Comparison of ENCODE assay signal across 7 cellular contexts in genomic region chr10:79071535-79071923, GRCh38. TPM values are rescaled to one million over a fixed set of nuclear protein-coding genes. Genes with fewer than 3 reads are reported as not detected.
DNase-seq lines count a peak whose midpoint lies in the region; ATAC-seq and TF ChIP-seq lines count a peak whose summit lies in the region.

No MANE protein-coding gene starts in this region.

- H2BK15ac ChIP-seq in IMR-90 (ENCODE audit: low read depth, low read length), result peak overlapping the region; percentile 34; the same call in 1 of the 3 replicates

- peak overlapping the region; percentile 99 for H3K4me3 ChIP-seq in IMR-90 (ENCODE audit: insufficient read depth, low read depth, low read length)
- peak overlapping the region; percentile 90 to 98 for H3K4me3 ChIP-seq in ascending aorta
- peak overlapping the region; percentile 77 to 95 for H3K4me3 ChIP-seq in stomach smooth muscle (ENCODE audit: low read length in 2 of 2)

- H3K9me1 ChIP-seq in IMR-90 (ENCODE audit: insufficient read depth, low read length), result peaks cover 37% of the 10 kb centered on the region

- peak overlapping the region; percentile 8 for H3K18ac ChIP-seq in IMR-90 (ENCODE audit: low read depth, low read length)

- peak overlapping the region; percentile 97 for H3K23ac ChIP-seq in IMR-90 (ENCODE audit: low read depth, low read length)

- H3K56ac ChIP-seq in IMR-90 (ENCODE audit: extremely low read depth, insufficient read depth, low read length), result peak overlapping the region; percentile 89; the same call in 1 of the 2 replicates

- TF ChIP-seq POLR2A in IMR-90 (IDR thresholded peaks at IDR 0.05; ENCODE audit: low read depth, low read length), result no peak

- peak overlapping the region; percentile 56 to 77; a peak in 3 of 4 replicates for H4K8ac ChIP-seq in IMR-90 (ENCODE audit: low read depth in 2 of 2, low read length in 2 of 2)

- ATAC-seq in IMR-90 (ENCODE audit: low read depth) (no peak), HG03175 (IDR thresholded peaks at IDR 0.05; ENCODE audit: unreplicated experiment) (no peak), HG03432 (IDR thresholded peaks at IDR 0.05; ENCODE audit: unreplicated experiment) (no peak)

- peak overlapping the region; percentile 99 for H3K27ac ChIP-seq in IMR-90 (ENCODE audit: insufficient read depth, low read length)
- peak overlapping the region; percentile 98 to 99 for H3K27ac ChIP-seq in ascending aorta
- peak overlapping the region; percentile 89 for H3K27ac ChIP-seq in layer of hippocampus (ENCODE audit: low read depth, low read length)
- peak overlapping the region; percentile 97 for H3K27ac ChIP-seq in stomach smooth muscle (ENCODE audit: low read length)

- no peak overlapping the region; the same call in 1 of the 2 replicates for H4K5ac ChIP-seq in IMR-90 (ENCODE audit: low read depth, low read length)

- no peak for TF ChIP-seq RAD21 in IMR-90 (IDR thresholded peaks at IDR 0.05; ENCODE audit: low read length)

- dilution Hi-C loops in IMR-90 (cut with HindIII; ENCODE audit: low sequenced_read_pairs, unreplicated experiment), result no loop called here

- H3K9ac ChIP-seq in IMR-90 (ENCODE audit: low read depth, low read length), result peak overlapping the region; percentile 97
- H3K9ac ChIP-seq in stomach smooth muscle (ENCODE audit: low read length in 2 of 2), result peak overlapping the region; percentile 77 to 90

- H2AK9ac ChIP-seq in IMR-90 (replicated peaks; ENCODE audit: low read depth, low read length, poor library complexity), result peak overlapping the region; percentile 74

- H3K36me3 ChIP-seq in IMR-90 (ENCODE audit: control insufficient read depth, insufficient read depth, low read length) (no peaks in the 10 kb centered on the region), ascending aorta (no peaks in the 10 kb centered on the region), stomach smooth muscle (ENCODE audit: control insufficient read depth in 2 of 2, insufficient read depth in 2 of 2, low read length in 2 of 2) (no peaks in the 10 kb centered on the region)

- in situ Hi-C loops in IMR-90 (cut with MboI; ENCODE audit: low sequenced_read_pairs), result loop anchor here (5.0 to 10.0 kb wide), 2 partner anchors 66 to 1027 kb away; no protein-coding TSS in a partner anchor

- CTCF ChIA-PET in IMR-90 (lab: Yijun Ruan, JAX), result interaction anchor here (1.6 kb wide), 1 partner anchor 124 kb away, joined by 4 read pairs; no protein-coding TSS in a partner anchor

- no peaks in the 10 kb centered on the region for H3K27me3 ChIP-seq in IMR-90 (ENCODE audit: control insufficient read depth, insufficient read depth, low read length)
- H3K27me3 ChIP-seq in ascending aorta, result no peaks in the 10 kb centered on the region
- H3K27me3 ChIP-seq in layer of hippocampus (ENCODE audit: control insufficient read depth, insufficient read depth, low read length), result no peaks in the 10 kb centered on the region
- H3K27me3 ChIP-seq in stomach smooth muscle (ENCODE audit: control insufficient read depth in 1 of 2, insufficient read depth in 2 of 2, low read length in 2 of 2), result no peaks in the 10 kb centered on the region

- peak overlapping the region; percentile 60 for H2BK120ac ChIP-seq in IMR-90 (ENCODE audit: low read depth, low read length)

- peaks cover 41% of the 10 kb centered on the region for H3K4me1 ChIP-seq in IMR-90 (ENCODE audit: control insufficient read depth, insufficient read depth, low read length)
- H3K4me1 ChIP-seq in ascending aorta, result peaks cover 13 to 36% of the 10 kb centered on the region in 2 donors
- peaks cover 68% of the 10 kb centered on the region for H3K4me1 ChIP-seq in stomach smooth muscle (ENCODE audit: control insufficient read depth, insufficient read depth, low read length)

- H3K4ac ChIP-seq in IMR-90 (ENCODE audit: low read depth, low read length), result peak overlapping the region; percentile 98

- intact Hi-C loops in IMR-90 (cut with micrococcal nuclease), result loop anchor here (1.0 to 5.0 kb wide), 6 partner anchors 41 to 1025 kb away; no protein-coding TSS in a partner anchor
- intact Hi-C loops in ascending aorta (cut with DNase I), result loop anchor here (1.0 to 5.0 kb wide), 4 partner anchors 13 to 176 kb away; no protein-coding TSS in a partner anchor

- H2AFZ ChIP-seq in IMR-90 (replicated peaks; ENCODE audit: low read length, poor library complexity), result no peak overlapping the region

- POLR2A ChIA-PET in IMR-90 (lab: Charles Lee; ENCODE audit: unreplicated experiment), result interaction anchor here (0.7 kb wide), 1 partner anchor 1018 kb away, joined by 3 read pairs; no protein-coding TSS in a partner anchor

- H3K4me2 ChIP-seq in IMR-90 (ENCODE audit: low read depth, low read length), result peak overlapping the region; percentile 73

- no TSS peak for BruUV-seq in IMR-90 (replicated peaks; lab: Mats Ljungman, UMichigan)

- TF ChIP-seq CTCF in IMR-90 (conservative IDR thresholded peaks at IDR 0.05; ENCODE audit: low read depth, low read length) (no peak), ascending aorta (IDR thresholded peaks at IDR 0.05) (no peak)

- peak overlapping the region; percentile 94 for H3K14ac ChIP-seq in IMR-90 (replicated peaks; ENCODE audit: low read depth, low read length)

- no CpG with 5 or more reads among the region's 8 CpGs for WGBS in IMR-90 (ENCODE audit: extremely low coverage in 2 of 2, insufficient read length in 1 of 2), 2 experiments

- no peaks in the 10 kb centered on the region for H3K9me3 ChIP-seq in IMR-90 (ENCODE audit: control insufficient read depth, insufficient read depth, low read length)
- H3K9me3 ChIP-seq in ascending aorta, result no peaks in the 10 kb centered on the region
- H3K9me3 ChIP-seq in stomach smooth muscle (ENCODE audit: control insufficient read depth in 2 of 2, low read length in 2 of 2), result no peaks in the 10 kb centered on the region

- peak overlapping the region; percentile 98 for H2BK5ac ChIP-seq in IMR-90 (ENCODE audit: low read depth, low read length, poor library complexity, severe bottlenecking)

- peaks cover 66% of the 10 kb centered on the region for H4K20me1 ChIP-seq in IMR-90 (ENCODE audit: insufficient read depth, low read length)

- DNase-seq in IMR-90, result no peak
- no peak for DNase-seq in ascending aorta (ENCODE audit: low spot score in 2 of 2)
- DNase-seq in cerebellar nuclear complex (lab: John Stamatoyannopoulos, UW), result no peak

- H2AK5ac ChIP-seq in IMR-90 (ENCODE audit: low read depth, low read length), result peak overlapping the region; percentile 89

- peaks cover 0 to 60% of the 10 kb centered on the region in 2 experiments; a peak in 2 of 4 replicates for H3K79me1 ChIP-seq in IMR-90 (ENCODE audit: low read depth in 1 of 2, low read length in 2 of 2)

- peak overlapping the region; percentile 64 for H4K91ac ChIP-seq in IMR-90 (ENCODE audit: insufficient read depth, low read depth, low read length)

- peak overlapping the region; percentile 1; the same call in 1 of the 2 replicates for H2BK20ac ChIP-seq in IMR-90 (ENCODE audit: low read depth, low read length)

TF ChIP-seq in IMR-90, 13 proteins besides CTCF, POLR2A, EP300 and RAD21:
- TF ChIP-seq BHLHE40 (IDR thresholded peaks at IDR 0.05; ENCODE audit: low read depth, low read length) (no peak), SMC3 (IDR thresholded peaks at IDR 0.05; ENCODE audit: low read depth, low read length) (no peak)

RNA-seq across cellular contexts. Expression of gene ZMIZ1, which starts 2.8 kb away (rescaled TPM):
- total RNA-seq in IMR-90 (2012; rRNA removed) (6.6 and 6.7 TPM in 2 replicates), ascending aorta (96.2 TPM)
- polyA plus RNA-seq in IMR-90 (2012; rRNA removed), result 43.2 and 48.7 TPM in 2 replicates
- 39.5 and 51.2 TPM in 2 replicates for polyA plus RNA-seq in IMR-90 (2012; cell fraction: cytosol; rRNA removed)
- polyA plus RNA-seq in IMR-90 (2012; cell fraction: nucleus; rRNA removed; ENCODE audit: low replicate concordance), result 57.0 and 113 TPM in 2 replicates

Comparison
In these comparisons a context has a peak if more than half of its experiments do, and no peak if none do; other contexts are left out.
1. RNA of gene ZMIZ1, which starts 2.8 kb away (total RNA-seq): 96.2 TPM in ascending aorta (single experiment); 6.6 to 6.7 TPM in IMR-90; every median in the first group is over 10 times any median in the second.
2. Peak in every context shown above with its lines, with median percentiles within 50 percentile points of each other: H3K27ac ChIP-seq and H3K4me3 ChIP-seq.